Comparison of ENCODE assay signal across 1 cellular context in genomic region chr7:3359011-3359410, GRCh38.
TF ChIP-seq lines count a peak whose summit lies in the region.

No MANE protein-coding gene starts in this region.

TF ChIP-seq in A549, 52 proteins besides CTCF, POLR2A, EP300 and RAD21:
- TF ChIP-seq MAFK (IDR thresholded peaks at IDR 0.05; ENCODE audit: partially characterized antibody), result no peak
- TF ChIP-seq, protein P1, sequence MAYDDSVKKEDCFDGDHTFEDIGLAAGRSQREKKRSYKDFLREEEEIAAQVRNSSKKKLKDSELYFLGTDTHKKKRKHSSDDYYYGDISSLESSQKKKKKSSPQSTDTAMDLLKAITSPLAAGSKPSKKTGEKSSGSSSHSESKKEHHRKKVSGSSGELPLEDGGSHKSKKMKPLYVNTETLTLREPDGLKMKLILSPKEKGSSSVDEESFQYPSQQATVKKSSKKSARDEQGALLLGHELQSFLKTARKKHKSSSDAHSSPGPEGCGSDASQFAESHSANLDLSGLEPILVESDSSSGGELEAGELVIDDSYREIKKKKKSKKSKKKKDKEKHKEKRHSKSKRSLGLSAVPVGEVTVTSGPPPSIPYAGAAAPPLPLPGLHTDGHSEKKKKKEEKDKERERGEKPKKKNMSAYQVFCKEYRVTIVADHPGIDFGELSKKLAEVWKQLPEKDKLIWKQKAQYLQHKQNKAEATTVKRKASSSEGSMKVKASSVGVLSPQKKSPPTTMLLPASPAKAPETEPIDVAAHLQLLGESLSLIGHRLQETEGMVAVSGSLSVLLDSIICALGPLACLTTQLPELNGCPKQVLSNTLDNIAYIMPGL (CRISPR knock-in tag; IDR thresholded peaks at IDR 0.05; ENCODE audit: borderline replicate concordance), result no peak
- TF ChIP-seq, protein P2, sequence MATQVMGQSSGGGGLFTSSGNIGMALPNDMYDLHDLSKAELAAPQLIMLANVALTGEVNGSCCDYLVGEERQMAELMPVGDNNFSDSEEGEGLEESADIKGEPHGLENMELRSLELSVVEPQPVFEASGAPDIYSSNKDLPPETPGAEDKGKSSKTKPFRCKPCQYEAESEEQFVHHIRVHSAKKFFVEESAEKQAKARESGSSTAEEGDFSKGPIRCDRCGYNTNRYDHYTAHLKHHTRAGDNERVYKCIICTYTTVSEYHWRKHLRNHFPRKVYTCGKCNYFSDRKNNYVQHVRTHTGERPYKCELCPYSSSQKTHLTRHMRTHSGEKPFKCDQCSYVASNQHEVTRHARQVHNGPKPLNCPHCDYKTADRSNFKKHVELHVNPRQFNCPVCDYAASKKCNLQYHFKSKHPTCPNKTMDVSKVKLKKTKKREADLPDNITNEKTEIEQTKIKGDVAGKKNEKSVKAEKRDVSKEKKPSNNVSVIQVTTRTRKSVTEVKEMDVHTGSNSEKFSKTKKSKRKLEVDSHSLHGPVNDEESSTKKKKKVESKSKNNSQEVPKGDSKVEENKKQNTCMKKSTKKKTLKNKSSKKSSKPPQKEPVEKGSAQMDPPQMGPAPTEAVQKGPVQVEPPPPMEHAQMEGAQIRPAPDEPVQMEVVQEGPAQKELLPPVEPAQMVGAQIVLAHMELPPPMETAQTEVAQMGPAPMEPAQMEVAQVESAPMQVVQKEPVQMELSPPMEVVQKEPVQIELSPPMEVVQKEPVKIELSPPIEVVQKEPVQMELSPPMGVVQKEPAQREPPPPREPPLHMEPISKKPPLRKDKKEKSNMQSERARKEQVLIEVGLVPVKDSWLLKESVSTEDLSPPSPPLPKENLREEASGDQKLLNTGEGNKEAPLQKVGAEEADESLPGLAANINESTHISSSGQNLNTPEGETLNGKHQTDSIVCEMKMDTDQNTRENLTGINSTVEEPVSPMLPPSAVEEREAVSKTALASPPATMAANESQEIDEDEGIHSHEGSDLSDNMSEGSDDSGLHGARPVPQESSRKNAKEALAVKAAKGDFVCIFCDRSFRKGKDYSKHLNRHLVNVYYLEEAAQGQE (IDR thresholded peaks at IDR 0.05), result no peak
- TF ChIP-seq USF2 (IDR thresholded peaks at IDR 0.05), result no peak
- no peak for TF ChIP-seq ATOH8 (CRISPR knock-in tag; IDR thresholded peaks at IDR 0.05; ENCODE audit: low read depth)
- no peak for TF ChIP-seq MAX (IDR thresholded peaks at IDR 0.05)
- TF ChIP-seq ZNF302 (CRISPR knock-in tag; IDR thresholded peaks at IDR 0.05), result no peak
- no peak for TF ChIP-seq RNF2 (IDR thresholded peaks at IDR 0.05; ENCODE audit: borderline replicate concordance, low read depth)
- TF ChIP-seq CHD2 (IDR thresholded peaks at IDR 0.05; ENCODE audit: low read length, partially characterized antibody), result no peak
- no peak for TF ChIP-seq HDAC2 (IDR thresholded peaks at IDR 0.05)
- no peak for TF ChIP-seq HOXB13 (CRISPR knock-in tag; IDR thresholded peaks at IDR 0.05; ENCODE audit: low read depth)
- TF ChIP-seq CBX8 (IDR thresholded peaks at IDR 0.05), result no peak
- TF ChIP-seq EHF (CRISPR knock-in tag; IDR thresholded peaks at IDR 0.05), result no peak
- no peak for TF ChIP-seq CBX2 (IDR thresholded peaks at IDR 0.05; ENCODE audit: borderline replicate concordance, low read depth)
- no peak for TF ChIP-seq HEYL (CRISPR knock-in tag; IDR thresholded peaks at IDR 0.05)
- TF ChIP-seq JUN (IDR thresholded peaks at IDR 0.05), result no peak
- TF ChIP-seq RCOR1 (IDR thresholded peaks at IDR 0.05; ENCODE audit: low read depth, low read length), result no peak
- no peak for TF ChIP-seq KDM1A (IDR thresholded peaks at IDR 0.05; ENCODE audit: low read depth)
- no peak for TF ChIP-seq RARB (CRISPR knock-in tag; IDR thresholded peaks at IDR 0.05)
